Comparison of ENCODE assay signal across 1 cellular context in the genomic region with DNA sequence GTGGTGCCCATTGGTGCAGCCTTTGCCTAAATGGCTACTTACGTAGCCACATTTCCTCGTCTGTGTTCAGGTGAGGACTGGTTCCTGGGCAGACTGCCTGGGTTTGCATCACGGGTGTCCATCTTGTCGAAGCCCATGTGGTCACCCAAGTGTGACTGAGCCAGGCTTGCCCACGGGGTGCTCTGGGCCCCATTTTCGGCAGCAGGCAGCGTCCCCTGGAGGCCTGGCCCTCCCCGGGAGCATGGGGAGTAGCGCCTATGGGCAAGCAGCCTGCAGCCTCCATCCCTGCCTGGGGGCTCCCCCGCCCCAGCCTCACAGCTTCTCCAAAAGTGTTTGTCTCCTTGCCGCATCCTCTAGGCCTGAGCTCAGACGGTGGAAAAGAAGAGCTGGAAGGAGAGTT.
TF ChIP-seq lines count a peak whose summit lies in the region.

No MANE protein-coding gene starts in this region.

TF ChIP-seq in endothelial cell of umbilical vein, 7 proteins besides CTCF, POLR2A, EP300 and RAD21:
- TF ChIP-seq POLR2AphosphoS5 (IDR thresholded peaks at IDR 0.05; ENCODE audit: insufficient read depth, low read depth, low read length), result no peak
- TF ChIP-seq GATA2 (IDR thresholded peaks at IDR 0.05; ENCODE audit: insufficient read depth, insufficient read length, low read depth, low read length), result no peak
- TF ChIP-seq FOS (IDR thresholded peaks at IDR 0.05; ENCODE audit: borderline replicate concordance, insufficient read depth, low read length), result no peak
- TF ChIP-seq JUN (IDR thresholded peaks at IDR 0.05; ENCODE audit: borderline replicate concordance, insufficient read depth, insufficient read length, low read depth), result no peak
